1 cellular context compared by ENCODE assay signal in genomic region chr2:43293744-43294695, GRCh38.
TF ChIP-seq lines count a peak whose summit lies in the region.

No MANE protein-coding gene starts in this region.

TF ChIP-seq in GM12878, 131 proteins besides CTCF, POLR2A, EP300 and RAD21 (continued from another document and continues in another):
- TF ChIP-seq ZNF687 (IDR thresholded peaks at IDR 0.05): peak; percentile 16; the same call in 1 of the 2 replicates
- no peak for TF ChIP-seq CHD4 (IDR thresholded peaks at IDR 0.05)
- TF ChIP-seq CREM (IDR thresholded peaks at IDR 0.05; ENCODE audit: low read depth): peak; percentile 94
- TF ChIP-seq STAT3 (IDR thresholded peaks at IDR 0.05; ENCODE audit: low read depth, low read length): no peak
- TF ChIP-seq ZNF217 (IDR thresholded peaks at IDR 0.05): peak; percentile 55; the same call in 1 of the 2 replicates
- TF ChIP-seq RB1 (IDR thresholded peaks at IDR 0.05; ENCODE audit: borderline replicate concordance): no peak
- TF ChIP-seq SMC3 (IDR thresholded peaks at IDR 0.05; ENCODE audit: borderline replicate concordance, low read length): no peak
- TF ChIP-seq ZNF274 (IDR thresholded peaks at IDR 0.05; ENCODE audit: insufficient read depth, insufficient read length): no peak
- TF ChIP-seq NFXL1 (IDR thresholded peaks at IDR 0.05; ENCODE audit: borderline replicate concordance): no peak
- TF ChIP-seq SMAD1 (IDR thresholded peaks at IDR 0.05; ENCODE audit: low read depth, partially characterized antibody): no peak
- no peak for TF ChIP-seq CEBPZ (IDR thresholded peaks at IDR 0.05; ENCODE audit: low read depth, low read length)
- TF ChIP-seq, protein P1, sequence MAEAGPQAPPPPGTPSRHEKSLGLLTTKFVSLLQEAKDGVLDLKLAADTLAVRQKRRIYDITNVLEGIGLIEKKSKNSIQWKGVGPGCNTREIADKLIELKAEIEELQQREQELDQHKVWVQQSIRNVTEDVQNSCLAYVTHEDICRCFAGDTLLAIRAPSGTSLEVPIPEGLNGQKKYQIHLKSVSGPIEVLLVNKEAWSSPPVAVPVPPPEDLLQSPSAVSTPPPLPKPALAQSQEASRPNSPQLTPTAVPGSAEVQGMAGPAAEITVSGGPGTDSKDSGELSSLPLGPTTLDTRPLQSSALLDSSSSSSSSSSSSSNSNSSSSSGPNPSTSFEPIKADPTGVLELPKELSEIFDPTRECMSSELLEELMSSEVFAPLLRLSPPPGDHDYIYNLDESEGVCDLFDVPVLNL (IDR thresholded peaks at IDR 0.05; ENCODE audit: low read depth, low read length): no peak
- TF ChIP-seq PAX8 (IDR thresholded peaks at IDR 0.05): no peak
- TF ChIP-seq ZSCAN29 (IDR thresholded peaks at IDR 0.05): no peak
- no peak for TF ChIP-seq LARP7 (IDR thresholded peaks at IDR 0.05)
- peak; percentile 99 for TF ChIP-seq JUNB (IDR thresholded peaks at IDR 0.05)
- TF ChIP-seq CBFB (IDR thresholded peaks at IDR 0.05; ENCODE audit: low read depth): peak; percentile 92
- TF ChIP-seq KLF5 (IDR thresholded peaks at IDR 0.05; ENCODE audit: partially characterized antibody): no peak
- TF ChIP-seq ZBTB33 (IDR thresholded peaks at IDR 0.05): no peak
- no peak for TF ChIP-seq BCLAF1 (IDR thresholded peaks at IDR 0.05)
- TF ChIP-seq NKRF (conservative IDR thresholded peaks at IDR 0.05): no peak
- TF ChIP-seq MLLT1 (IDR thresholded peaks at IDR 0.05): peak; percentile 63; the same call in 1 of the 2 replicates
- peak; percentile 90 to 91 for TF ChIP-seq IKZF2 (IDR thresholded peaks at IDR 0.05)
- TF ChIP-seq, protein P2, sequence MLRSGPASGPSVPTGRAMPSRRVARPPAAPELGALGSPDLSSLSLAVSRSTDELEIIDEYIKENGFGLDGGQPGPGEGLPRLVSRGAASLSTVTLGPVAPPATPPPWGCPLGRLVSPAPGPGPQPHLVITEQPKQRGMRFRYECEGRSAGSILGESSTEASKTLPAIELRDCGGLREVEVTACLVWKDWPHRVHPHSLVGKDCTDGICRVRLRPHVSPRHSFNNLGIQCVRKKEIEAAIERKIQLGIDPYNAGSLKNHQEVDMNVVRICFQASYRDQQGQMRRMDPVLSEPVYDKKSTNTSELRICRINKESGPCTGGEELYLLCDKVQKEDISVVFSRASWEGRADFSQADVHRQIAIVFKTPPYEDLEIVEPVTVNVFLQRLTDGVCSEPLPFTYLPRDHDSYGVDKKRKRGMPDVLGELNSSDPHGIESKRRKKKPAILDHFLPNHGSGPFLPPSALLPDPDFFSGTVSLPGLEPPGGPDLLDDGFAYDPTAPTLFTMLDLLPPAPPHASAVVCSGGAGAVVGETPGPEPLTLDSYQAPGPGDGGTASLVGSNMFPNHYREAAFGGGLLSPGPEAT (IDR thresholded peaks at IDR 0.05; ENCODE audit: low read depth): peak; percentile 83
- no peak for TF ChIP-seq POLR2AphosphoS2 (IDR thresholded peaks at IDR 0.05; ENCODE audit: low read depth, low read length)
- TF ChIP-seq ASH2L (IDR thresholded peaks at IDR 0.05; ENCODE audit: borderline replicate concordance, low read depth): no peak
- TF ChIP-seq, protein P3, sequence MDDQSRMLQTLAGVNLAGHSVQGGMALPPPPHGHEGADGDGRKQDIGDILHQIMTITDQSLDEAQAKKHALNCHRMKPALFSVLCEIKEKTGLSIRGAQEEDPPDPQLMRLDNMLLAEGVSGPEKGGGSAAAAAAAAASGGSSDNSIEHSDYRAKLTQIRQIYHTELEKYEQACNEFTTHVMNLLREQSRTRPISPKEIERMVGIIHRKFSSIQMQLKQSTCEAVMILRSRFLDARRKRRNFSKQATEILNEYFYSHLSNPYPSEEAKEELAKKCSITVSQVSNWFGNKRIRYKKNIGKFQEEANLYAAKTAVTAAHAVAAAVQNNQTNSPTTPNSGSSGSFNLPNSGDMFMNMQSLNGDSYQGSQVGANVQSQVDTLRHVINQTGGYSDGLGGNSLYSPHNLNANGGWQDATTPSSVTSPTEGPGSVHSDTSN (IDR thresholded peaks at IDR 0.05; ENCODE audit: insufficient replicate concordance, low read depth, low read length): no peak
- no peak for TF ChIP-seq ESRRA (IDR thresholded peaks at IDR 0.05; ENCODE audit: low read length)
- no peak for TF ChIP-seq BRCA1 (IDR thresholded peaks at IDR 0.05; ENCODE audit: low read depth, low read length)
- TF ChIP-seq SREBF1 (IDR thresholded peaks at IDR 0.05; ENCODE audit: low read length): no peak
- no peak for TF ChIP-seq SMARCA5 (IDR thresholded peaks at IDR 0.05)
- TF ChIP-seq SUPT20H (IDR thresholded peaks at IDR 0.05; ENCODE audit: borderline replicate concordance, control insufficient read depth, low read depth, low read length): no peak
- TF ChIP-seq, protein P4, sequence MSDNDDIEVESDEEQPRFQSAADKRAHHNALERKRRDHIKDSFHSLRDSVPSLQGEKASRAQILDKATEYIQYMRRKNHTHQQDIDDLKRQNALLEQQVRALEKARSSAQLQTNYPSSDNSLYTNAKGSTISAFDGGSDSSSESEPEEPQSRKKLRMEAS (IDR thresholded peaks at IDR 0.05; ENCODE audit: low read depth, low read length): no peak
- TF ChIP-seq CREB1 (IDR thresholded peaks at IDR 0.05; ENCODE audit: low read depth): peak; percentile 85
- TF ChIP-seq GATAD2B (conservative IDR thresholded peaks at IDR 0.05; ENCODE audit: low read depth): no peak
- no peak for TF ChIP-seq WRNIP1 (IDR thresholded peaks at IDR 0.05; ENCODE audit: borderline replicate concordance, low read depth, low read length)
- TF ChIP-seq NFIC (IDR thresholded peaks at IDR 0.05; ENCODE audit: low read depth, low read length): peak; percentile 99
- TF ChIP-seq CEBPB (IDR thresholded peaks at IDR 0.05; ENCODE audit: borderline replicate concordance in 1 of 2, low read depth in 2 of 2, low read length in 2 of 2): peak; percentile 96 to 97
- TF ChIP-seq BCL11A (IDR thresholded peaks at IDR 0.05; ENCODE audit: low read depth, low read length): peak; percentile 97
- no peak for TF ChIP-seq ZNF207 (IDR thresholded peaks at IDR 0.05; ENCODE audit: borderline replicate concordance)
